18 cellular contexts compared by ENCODE assay signal in the genomic region with DNA sequence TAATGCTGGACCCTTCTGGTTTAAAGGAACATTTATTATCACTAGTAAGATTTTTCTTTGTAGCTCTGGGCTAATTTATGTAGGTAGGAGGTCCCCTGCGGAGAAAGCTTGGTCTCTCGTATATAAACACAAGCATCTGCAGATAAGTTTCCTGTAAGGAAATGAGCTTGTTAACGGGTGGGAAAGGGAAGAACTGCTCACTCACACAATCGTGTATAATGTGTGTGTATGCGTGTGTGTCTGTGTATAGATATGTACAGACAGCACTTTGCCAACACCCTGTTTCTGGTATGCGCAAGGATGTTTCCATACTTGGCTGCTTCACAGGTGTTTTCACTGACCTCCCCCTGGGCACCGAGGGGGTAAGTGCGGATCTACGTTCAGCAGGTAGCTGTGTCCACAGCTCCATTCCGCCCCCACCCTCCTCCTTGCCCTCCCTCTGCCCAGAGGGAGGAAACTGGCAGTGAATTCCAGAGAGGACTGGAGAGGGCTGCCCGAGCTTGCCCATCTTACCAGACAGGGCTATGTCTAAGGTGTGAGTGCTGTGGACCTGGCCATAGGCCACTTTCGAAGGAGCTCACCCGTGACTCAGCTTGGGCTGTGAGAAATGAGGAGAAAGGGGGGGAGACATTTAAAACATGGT.
DNase-seq lines count a peak whose midpoint lies in the region; ATAC-seq and TF ChIP-seq lines count a peak whose summit lies in the region.
"Had no signal": no experiment of that assay in that cellular context is flagged by ENCODE, and none has a peak within 500 bp of the region (broad histone marks: within the 10 kb centered on the region; RNA-seq: fewer than 3 reads in every experiment).

No MANE protein-coding gene starts in this region.

- peak; percentile 61 for DNase-seq in chondrocyte (ENCODE audit: low spot score)
- DNase-seq in lung (ENCODE audit: low spot score), result peak; percentile 54
- no peak for DNase-seq in SW 1271 (lab: John Stamatoyannopoulos, UW)
- DNase-seq in activated CD8-positive, alpha-beta memory T cell treated with anti-CD3 and anti-CD28 coated beads, Interleukin-2, amount 10 ng/mL, durations not matched to agents 7 days and 5 days, result no peak
- DNase-seq in central memory CD4-positive, alpha-beta T cell, result no peak
- DNase-seq: activated CD4-positive, alpha-beta T cell treated with anti-CD3 and anti-CD28 coated beads for 36 hours; activated T-cell treated with anti-CD3 and anti-CD28 coated beads, Interleukin-2, amount 50 U/mL, for 24 hours; cerebellar nuclear complex; hypothalamus; NCI-H1694; NCI-H526; stimulated activated naive CD4-positive, alpha-beta T cell; T-helper 17 cell had no signal

- no peaks in the 10 kb centered on the region for H3K9me3 ChIP-seq in BLaER1
- no peaks in the 10 kb centered on the region for H3K9me3 ChIP-seq in lung (ENCODE audit: control insufficient read depth in 2 of 2, insufficient read depth in 1 of 2, low read length in 1 of 2)

- TF ChIP-seq RAD21 in Ishikawa (IDR thresholded peaks at IDR 0.05; ENCODE audit: low read depth), result peak; percentile 39; the same call in 1 of the 2 replicates

- no peak overlapping the region for H3K9ac ChIP-seq in BLaER1
- H3K9ac ChIP-seq: KMS-11 had no signal

- peaks cover 27% of the 10 kb centered on the region for H3K4me1 ChIP-seq in BLaER1
- peaks cover 0 to 2% of the 10 kb centered on the region in 2 donors for H3K4me1 ChIP-seq in lung (ENCODE audit: control insufficient read depth in 2 of 2, insufficient read depth in 2 of 2, low read length in 2 of 2)

- H3K36me3 ChIP-seq in BLaER1, result no peaks in the 10 kb centered on the region
- H3K36me3 ChIP-seq in lung (ENCODE audit: control insufficient read depth in 2 of 2, insufficient read depth in 2 of 2, low read length in 2 of 2), result no peaks in the 10 kb centered on the region

- H3K27me3 Mint-ChIP-seq in chondrocyte (ENCODE audit: low read depth), result peaks cover 3% of the 10 kb centered on the region
- peaks cover 7% of the 10 kb centered on the region for H3K27me3 Mint-ChIP-seq in activated CD8-positive, alpha-beta memory T cell treated with anti-CD3 and anti-CD28 coated beads, Interleukin-2, amount 10 ng/mL, durations not matched to agents 7 days and 5 days
- H3K27me3 Mint-ChIP-seq: activated CD4-positive, alpha-beta T cell treated with anti-CD3 and anti-CD28 coated beads for 36 hours; activated T-cell treated with anti-CD3 and anti-CD28 coated beads, Interleukin-2, amount 50 U/mL, for 24 hours; T-helper 17 cell had no signal

- no peak overlapping the region for H3K4me3 Mint-ChIP-seq in chondrocyte (ENCODE audit: unreplicated experiment)
- no peak overlapping the region for H3K4me3 Mint-ChIP-seq in activated CD8-positive, alpha-beta memory T cell treated with anti-CD3 and anti-CD28 coated beads, Interleukin-2, amount 10 ng/mL, durations not matched to agents 7 days and 5 days
- H3K4me3 Mint-ChIP-seq: activated CD4-positive, alpha-beta T cell treated with anti-CD3 and anti-CD28 coated beads for 36 hours; activated T-cell treated with anti-CD3 and anti-CD28 coated beads, Interleukin-2, amount 50 U/mL, for 24 hours; nephron; T-helper 17 cell had no signal

- H3K4me3 ChIP-seq in BLaER1, result no peak overlapping the region
- no peak overlapping the region for H3K4me3 ChIP-seq in lung

- H3K27ac ChIP-seq in BLaER1, result peak overlapping the region; percentile 41; the same call in 1 of the 2 replicates
- no peak overlapping the region for H3K27ac ChIP-seq in lung (ENCODE audit: low read depth in 1 of 2, low read length in 1 of 2)
- H3K27ac ChIP-seq: KMS-11 had no signal

- TF ChIP-seq CTCF in chondrocyte (IDR thresholded peaks at IDR 0.05), result no peak
- no peak for TF ChIP-seq CTCF in lung (IDR thresholded peaks at IDR 0.05; ENCODE audit: control extremely low read depth, extremely low read depth)

- CTCF ChIA-PET in activated CD8-positive, alpha-beta memory T cell treated with anti-CD3 and anti-CD28 coated beads, Interleukin-2, amount 10 ng/mL, durations not matched to agents 7 days and 5 days (lab: Charles Lee), result interaction anchor here (1.1 to 1.5 kb wide), 3 partner anchors 12 to 153 kb away, joined by 4 to 6 read pairs (median 4); no protein-coding TSS in a partner anchor

- no peaks in the 10 kb centered on the region for H4K20me1 ChIP-seq in BLaER1

- TF ChIP-seq EP300 in Ishikawa (IDR thresholded peaks at IDR 0.05; ENCODE audit: borderline replicate concordance), result no peak

- 26 to 38% methylated on average over 13 of the region's 13 CpGs for WGBS in lung, 2 donors

- H3K27ac Mint-ChIP-seq in chondrocyte (ENCODE audit: unreplicated experiment), result no peak overlapping the region
- H3K27ac Mint-ChIP-seq in activated CD8-positive, alpha-beta memory T cell treated with anti-CD3 and anti-CD28 coated beads, Interleukin-2, amount 10 ng/mL, durations not matched to agents 7 days and 5 days, result no peak overlapping the region
- H3K27ac Mint-ChIP-seq: activated CD4-positive, alpha-beta T cell treated with anti-CD3 and anti-CD28 coated beads for 36 hours; activated T-cell treated with anti-CD3 and anti-CD28 coated beads, Interleukin-2, amount 50 U/mL, for 24 hours; nephron; T-helper 17 cell had no signal

- peaks cover 1% of the 10 kb centered on the region for H3K36me3 Mint-ChIP-seq in chondrocyte (ENCODE audit: low read depth)
- H3K36me3 Mint-ChIP-seq in activated CD8-positive, alpha-beta memory T cell treated with anti-CD3 and anti-CD28 coated beads, Interleukin-2, amount 10 ng/mL, durations not matched to agents 7 days and 5 days, result no peaks in the 10 kb centered on the region

- H3K27me3 ChIP-seq in BLaER1 (no peaks in the 10 kb centered on the region), lung (ENCODE audit: control insufficient read depth, insufficient read depth) (no peaks in the 10 kb centered on the region)

- peak; percentile 47 for ATAC-seq in lung (ENCODE audit: insufficient read depth, low FRiP score)
- no peak for ATAC-seq in HG02623 (IDR thresholded peaks at IDR 0.05; ENCODE audit: unreplicated experiment)
- ATAC-seq in activated CD8-positive, alpha-beta memory T cell treated with anti-CD3 and anti-CD28 coated beads, Interleukin-2, amount 10 ng/mL, durations not matched to agents 7 days and 5 days, result no peak
- ATAC-seq: activated CD4-positive, alpha-beta T cell treated with anti-CD3 and anti-CD28 coated beads for 36 hours; T-helper 17 cell had no signal

- peak overlapping the region; percentile 62 for H3K4me2 ChIP-seq in BLaER1
- H3K4me2 ChIP-seq: KMS-11 had no signal

- H3K9me3 Mint-ChIP-seq in chondrocyte (ENCODE audit: low read depth), result no peaks in the 10 kb centered on the region
- H3K9me3 Mint-ChIP-seq in activated CD8-positive, alpha-beta memory T cell treated with anti-CD3 and anti-CD28 coated beads, Interleukin-2, amount 10 ng/mL, durations not matched to agents 7 days and 5 days (ENCODE audit: low read depth), result no peaks in the 10 kb centered on the region
- H3K9me3 Mint-ChIP-seq: activated T-cell treated with anti-CD3 and anti-CD28 coated beads, Interleukin-2, amount 50 U/mL, for 24 hours; nephron had no signal

- H3K4me1 Mint-ChIP-seq in chondrocyte (ENCODE audit: low read depth), result peaks cover 11% of the 10 kb centered on the region
- H3K4me1 Mint-ChIP-seq in activated CD8-positive, alpha-beta memory T cell treated with anti-CD3 and anti-CD28 coated beads, Interleukin-2, amount 10 ng/mL, durations not matched to agents 7 days and 5 days, result no peaks in the 10 kb centered on the region
- H3K4me1 Mint-ChIP-seq: activated CD4-positive, alpha-beta T cell treated with anti-CD3 and anti-CD28 coated beads for 36 hours had no signal

TF ChIP-seq in Ishikawa, 13 proteins besides CTCF, POLR2A, EP300 and RAD21 (continues in another document):
- TF ChIP-seq TEAD4 (IDR thresholded peaks at IDR 0.05) (0 out of 2 replicates have a peak, but pooled peaks have one; percentile 27), FOXM1 (IDR thresholded peaks at IDR 0.05; ENCODE audit: borderline replicate concordance, low read depth) (no peak), NFIC (IDR thresholded peaks at IDR 0.05) (0 out of 2 replicates have a peak, but pooled peaks have one; percentile 34), YY1 (IDR thresholded peaks at IDR 0.05; ENCODE audit: low read depth) (no peak), USF1 (IDR thresholded peaks at IDR 0.05) (no peak), EGR1 (IDR thresholded peaks at IDR 0.05) (no peak), ZBTB7A (IDR thresholded peaks at IDR 0.05; ENCODE audit: low read depth) (no peak), TAF1 (IDR thresholded peaks at IDR 0.05; ENCODE audit: low read depth) (no peak), TCF12 (IDR thresholded peaks at IDR 0.05; ENCODE audit: low read depth) (peak; percentile 46; the same call in 1 of the 2 replicates), CREB1 (IDR thresholded peaks at IDR 0.05; ENCODE audit: low read depth) (no peak)
- TF ChIP-seq, protein P1, sequence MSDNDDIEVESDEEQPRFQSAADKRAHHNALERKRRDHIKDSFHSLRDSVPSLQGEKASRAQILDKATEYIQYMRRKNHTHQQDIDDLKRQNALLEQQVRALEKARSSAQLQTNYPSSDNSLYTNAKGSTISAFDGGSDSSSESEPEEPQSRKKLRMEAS (IDR thresholded peaks at IDR 0.05), result no peak

Comparison
In these comparisons a context has a peak if more than half of its experiments do, and no peak if none do; other contexts are left out.
1. DNase-seq: peak in chondrocyte (single experiment) and lung (single experiment); none in SW 1271 (0 of 2), activated CD8-positive, alpha-beta memory T cell treated with anti-CD3 and anti-CD28 coated beads, Interleukin-2, amount 10 ng/mL, durations not matched to agents 7 days and 5 days (single experiment) and central memory CD4-positive, alpha-beta T cell (single experiment).